In genomic region chr11:28090052-28090749, GRCh38 we compare ENCODE assay signal across 22 cellular contexts. TPM values are rescaled to one million over a fixed set of nuclear protein-coding genes. Genes with fewer than 3 reads are reported as not detected.
DNase-seq lines count a peak whose midpoint lies in the region; ATAC-seq, FAIRE-seq and TF ChIP-seq lines count a peak whose summit lies in the region.
"Had no signal": no experiment of that assay in that cellular context is flagged by ENCODE, and none has a peak within 500 bp of the region (broad histone marks: within the 10 kb centered on the region; RNA-seq: fewer than 3 reads in every experiment).

No MANE protein-coding gene starts in this region.

- H3K36me3 ChIP-seq in IMR-90 (ENCODE audit: control insufficient read depth, insufficient read depth, low read length) (peaks cover 4% of the 10 kb centered on the region; the same call in 1 of the 2 replicates), sigmoid colon (no peaks in the 10 kb centered on the region)
- H3K36me3 ChIP-seq: upper lobe of left lung had no signal

- H2AK9ac ChIP-seq in IMR-90 (replicated peaks; ENCODE audit: low read depth, low read length, poor library complexity), result no peak overlapping the region

- H3K4me1 ChIP-seq in IMR-90 (ENCODE audit: control insufficient read depth, insufficient read depth, low read length), result 0 out of 2 replicates have a peak, but pooled peaks cover 3% of the 10 kb centered on the region
- no peaks in the 10 kb centered on the region for H3K4me1 ChIP-seq in sigmoid colon
- H3K4me1 ChIP-seq: upper lobe of left lung had no signal

- H2BK5ac ChIP-seq in IMR-90 (ENCODE audit: low read depth, low read length, poor library complexity, severe bottlenecking), result peak overlapping the region; percentile 97

- H3K9me3 Mint-ChIP-seq in activated CD4-positive, alpha-beta T cell treated with anti-CD3 and anti-CD28 coated beads for 36 hours (ENCODE audit: low read depth), result no peaks in the 10 kb centered on the region
- H3K9me3 Mint-ChIP-seq: activated naive CD4-positive, alpha-beta T cell treated with anti-CD3 and anti-CD28 coated beads, Interleukin-2, amount 10 ng/mL, durations not matched to agents 7 days and 5 days; effector memory CD8-positive, alpha-beta T cell; nephron progenitor cell had no signal

- peak overlapping the region; percentile 61; the same call in 1 of the 2 replicates for H3K56ac ChIP-seq in IMR-90 (ENCODE audit: extremely low read depth, insufficient read depth, low read length)

- H3K9ac ChIP-seq in IMR-90 (ENCODE audit: low read depth, low read length), result 0 out of 2 replicates have a peak overlapping the region, but pooled peaks have one; percentile 51

- no peaks in the 10 kb centered on the region for H3K9me3 ChIP-seq in IMR-90 (ENCODE audit: control insufficient read depth, insufficient read depth, low read length)
- H3K9me3 ChIP-seq in sigmoid colon, result no peaks in the 10 kb centered on the region
- H3K9me3 ChIP-seq: upper lobe of left lung had no signal

- POLR2A ChIA-PET in AG04449 (lab: Yijun Ruan, JAX), result no interaction called here
- POLR2A ChIA-PET in IMR-90 (lab: Charles Lee; ENCODE audit: unreplicated experiment), result interaction anchor here (0.6 to 1.8 kb wide), 3 partner anchors 17 to 394 kb away, joined by 3 to 4 read pairs (median 3); no protein-coding TSS in a partner anchor
- POLR2A ChIA-PET in activated CD4-positive, alpha-beta T cell treated with anti-CD3 and anti-CD28 coated beads for 36 hours (lab: Charles Lee), result no interaction called here

- peak; percentile 17 for FAIRE-seq in frontal cortex (lab: Jason Lieb, UNC)

- peak overlapping the region; percentile 25; the same call in 1 of the 2 replicates for H3K4me2 ChIP-seq in IMR-90 (ENCODE audit: low read depth, low read length)

- CTCF ChIA-PET in AG04449 (lab: Yijun Ruan, JAX), result interaction anchor here (1.3 to 1.8 kb wide), 5 partner anchors 10 to 1254 kb away, joined by 3 to 5 read pairs (median 4); no protein-coding TSS in a partner anchor
- CTCF ChIA-PET in IMR-90 (lab: Yijun Ruan, JAX), result interaction anchor here (0.9 kb wide), 1 partner anchor 21 kb away, joined by 3 read pairs; no protein-coding TSS in a partner anchor
- CTCF ChIA-PET in activated CD4-positive, alpha-beta T cell treated with anti-CD3 and anti-CD28 coated beads for 36 hours (lab: Charles Lee), result interaction anchor here (1.7 kb wide), 1 partner anchor 12 kb away, joined by 5 read pairs; no protein-coding TSS in a partner anchor

- H4K20me1 ChIP-seq in IMR-90 (ENCODE audit: insufficient read depth, low read length), result no peaks in the 10 kb centered on the region

- H2BK15ac ChIP-seq in IMR-90 (ENCODE audit: low read depth, low read length), result 0 out of 3 replicates have a peak overlapping the region, but pooled peaks have one; percentile 24

- H3K9me1 ChIP-seq in IMR-90 (ENCODE audit: insufficient read depth, low read length), result no peaks in the 10 kb centered on the region

- no peaks in the 10 kb centered on the region for H3K27me3 ChIP-seq in IMR-90 (ENCODE audit: control insufficient read depth, insufficient read depth, low read length)
- H3K27me3 ChIP-seq in sigmoid colon, result no peaks in the 10 kb centered on the region
- H3K27me3 ChIP-seq: upper lobe of left lung had no signal

- no CpG with 5 or more reads among the region's 2 CpGs for WGBS in IMR-90 (ENCODE audit: extremely low coverage in 2 of 2, insufficient read length in 1 of 2), 2 experiments
- WGBS in sigmoid colon, 2 donors, result 94 to 98% methylated on average over 2 of the region's 2 CpGs

- peak overlapping the region; percentile 97 for H3K18ac ChIP-seq in IMR-90 (ENCODE audit: low read depth, low read length)

- H2AK5ac ChIP-seq in IMR-90 (ENCODE audit: low read depth, low read length), result peak overlapping the region; percentile 36; the same call in 1 of the 2 replicates

- ATAC-seq in IMR-90 (ENCODE audit: low read depth) (peak; percentile 72), esophagus mucosa (no peak), HG03135 (IDR thresholded peaks at IDR 0.05; ENCODE audit: unreplicated experiment) (no peak)
- no peak for ATAC-seq in activated CD4-positive, alpha-beta T cell treated with anti-CD3 and anti-CD28 coated beads for 36 hours
- ATAC-seq: effector memory CD8-positive, alpha-beta T cell; sciatic nerve had no signal

- peaks cover 19% of the 10 kb centered on the region for H3K36me3 Mint-ChIP-seq in activated CD4-positive, alpha-beta T cell treated with anti-CD3 and anti-CD28 coated beads for 36 hours (ENCODE audit: low read depth)

- H3K4me3 ChIP-seq in AG04449 (ENCODE audit: low read depth, low read length) (no peak overlapping the region), IMR-90 (ENCODE audit: insufficient read depth, low read depth, low read length) (no peak overlapping the region), cardiac fibroblast (replicated peaks in 1 of 2; ENCODE audit: low read depth in 2 of 2, low read length in 2 of 2) (no peak overlapping the region), sigmoid colon (no peak overlapping the region)
- H3K4me3 ChIP-seq: upper lobe of left lung had no signal

- intact Hi-C loops in IMR-90 (cut with micrococcal nuclease) (no loop called here), sigmoid colon (cut with DNase I) (no loop called here)
- intact Hi-C loops in activated CD4-positive, alpha-beta T cell treated with anti-CD3 and anti-CD28 coated beads for 36 hours (cut with DNase I, micrococcal nuclease), result no loop called here

- peaks cover 22 to 35% of the 10 kb centered on the region in 2 experiments for H3K79me1 ChIP-seq in IMR-90 (ENCODE audit: low read depth in 1 of 2, low read length in 2 of 2)

- peak overlapping the region; percentile 79 for H3K23ac ChIP-seq in IMR-90 (ENCODE audit: low read depth, low read length)

- TF ChIP-seq CTCF in AG04449 (IDR thresholded peaks at IDR 0.05; ENCODE audit: insufficient read depth, low read length, missing control alignments) (no peak), IMR-90 (conservative IDR thresholded peaks at IDR 0.05; ENCODE audit: low read depth, low read length) (no peak), cardiac fibroblast (IDR thresholded peaks at IDR 0.05; ENCODE audit: low read depth, low read length) (no peak), sigmoid colon (IDR thresholded peaks at IDR 0.05) (no peak)

- H2BK20ac ChIP-seq in IMR-90 (ENCODE audit: low read depth, low read length), result peak overlapping the region; percentile 94

- peak overlapping the region; percentile 75; the same call in 1 of the 2 replicates for H3K4ac ChIP-seq in IMR-90 (ENCODE audit: low read depth, low read length)

- peak overlapping the region; percentile 60 for H4K91ac ChIP-seq in IMR-90 (ENCODE audit: insufficient read depth, low read depth, low read length)

- H3K4me1 Mint-ChIP-seq in activated CD4-positive, alpha-beta T cell treated with anti-CD3 and anti-CD28 coated beads for 36 hours, result no peaks in the 10 kb centered on the region

- no peak overlapping the region for H2AFZ ChIP-seq in IMR-90 (replicated peaks; ENCODE audit: low read length, poor library complexity)

- no TSS peak for BruUV-seq in IMR-90 (replicated peaks; lab: Mats Ljungman, UMichigan)

- in situ Hi-C loops in IMR-90 (cut with MboI; ENCODE audit: low sequenced_read_pairs), result no loop called here

- dilution Hi-C loops in IMR-90 (cut with HindIII; ENCODE audit: low sequenced_read_pairs, unreplicated experiment), result no loop called here

- peak; percentile 23 for DNase-seq in AG04449 (ENCODE audit: low read depth, low spot score)
- peak; percentile 82 for DNase-seq in IMR-90
- DNase-seq in cardiac fibroblast (ENCODE audit: low read depth in 2 of 2), result peak; percentile 42 to 53
- no peak for DNase-seq in frontal cortex (ENCODE audit: low spot score in 2 of 2)
- no peak for DNase-seq in sigmoid colon
- DNase-seq in activated CD4-positive, alpha-beta T cell treated with anti-CD3 and anti-CD28 coated beads for 36 hours, result no peak
- DNase-seq: activated naive CD4-positive, alpha-beta T cell treated with anti-CD3 and anti-CD28 coated beads, Interleukin-2, amount 10 ng/mL, durations not matched to agents 7 days and 5 days; anterior cingulate cortex; DMS 273 treated with DMSO at 0.1 percent for 48 hours; effector memory CD8-positive, alpha-beta T cell; GF-D8; hippocampal formation; NCI-H2081; nephron progenitor cell; posterior cingulate gyrus; SHP77 treated with DMSO at 0.1 percent for 48 hours; T-helper 1 cell; upper lobe of left lung had no signal

- no peak for TF ChIP-seq EP300 in sigmoid colon (IDR thresholded peaks at IDR 0.05)

- peak overlapping the region; percentile 90; the same call in 1 of the 2 replicates for H4K5ac ChIP-seq in IMR-90 (ENCODE audit: low read depth, low read length)

- TF ChIP-seq POLR2A in IMR-90 (IDR thresholded peaks at IDR 0.05; ENCODE audit: low read depth, low read length), result no peak
- no peak for TF ChIP-seq POLR2A in sigmoid colon (IDR thresholded peaks at IDR 0.05)

- H3K27ac ChIP-seq in IMR-90 (ENCODE audit: insufficient read depth, low read length) (peak overlapping the region; percentile 96), sigmoid colon (no peak overlapping the region)
- H3K27ac ChIP-seq: HL-60, upper lobe of left lung had no signal

- no peaks in the 10 kb centered on the region for H3K27me3 Mint-ChIP-seq in activated CD4-positive, alpha-beta T cell treated with anti-CD3 and anti-CD28 coated beads for 36 hours
- H3K27me3 Mint-ChIP-seq: activated naive CD4-positive, alpha-beta T cell treated with anti-CD3 and anti-CD28 coated beads, Interleukin-2, amount 10 ng/mL, durations not matched to agents 7 days and 5 days; effector memory CD8-positive, alpha-beta T cell had no signal

- TF ChIP-seq RAD21 in IMR-90 (IDR thresholded peaks at IDR 0.05; ENCODE audit: low read length), result no peak

- H2BK120ac ChIP-seq in IMR-90 (ENCODE audit: low read depth, low read length), result peak overlapping the region; percentile 98

- peak overlapping the region; percentile 90 for H3K14ac ChIP-seq in IMR-90 (replicated peaks; ENCODE audit: low read depth, low read length)

- peak overlapping the region; percentile 76 to 88 for H4K8ac ChIP-seq in IMR-90 (ENCODE audit: low read depth in 2 of 2, low read length in 2 of 2)

- H3K4me3 Mint-ChIP-seq in activated CD4-positive, alpha-beta T cell treated with anti-CD3 and anti-CD28 coated beads for 36 hours, result no peak overlapping the region
- H3K4me3 Mint-ChIP-seq: activated naive CD4-positive, alpha-beta T cell treated with anti-CD3 and anti-CD28 coated beads, Interleukin-2, amount 10 ng/mL, durations not matched to agents 7 days and 5 days; effector memory CD8-positive, alpha-beta T cell; nephron progenitor cell had no signal

- no peak overlapping the region for H3K27ac Mint-ChIP-seq in activated CD4-positive, alpha-beta T cell treated with anti-CD3 and anti-CD28 coated beads for 36 hours
- H3K27ac Mint-ChIP-seq: activated naive CD4-positive, alpha-beta T cell treated with anti-CD3 and anti-CD28 coated beads, Interleukin-2, amount 10 ng/mL, durations not matched to agents 7 days and 5 days; effector memory CD8-positive, alpha-beta T cell; nephron progenitor cell had no signal

RNA-seq across cellular contexts. Expression of gene KIF18A, which starts 17.8 kb away (rescaled TPM):
- total RNA-seq in IMR-90 (2012; rRNA removed) (24.4 and 37.2 TPM in 2 replicates), frontal cortex (4.9 TPM), sigmoid colon (under 1 TPM; under 0.01 to 0.49 (median 0.34) TPM), esophagus mucosa (5.4 TPM)
- polyA plus RNA-seq in IMR-90 (2012; rRNA removed) (7.6 and 8.9 TPM in 2 replicates), sigmoid colon (1 to 10 TPM in 2 of 3 donors, under 1 TPM in 1; 0.60 to 2.7 (median 1.4) TPM)
- polyA plus RNA-seq in IMR-90 (2012; cell fraction: cytosol; rRNA removed), result 0.57 and 1.2 TPM in 2 replicates
- 0.86 and 9.4 TPM in 2 replicates for polyA plus RNA-seq in IMR-90 (2012; cell fraction: nucleus; rRNA removed; ENCODE audit: low replicate concordance)
- 10 to 100 TPM; 26.4 to 28.9 TPM for total RNA-seq in activated CD4-positive, alpha-beta T cell treated with anti-CD3 and anti-CD28 coated beads for 36 hours

RNA-seq across cellular contexts. Expression of gene METTL15, which starts 18.0 kb away (rescaled TPM):
- 24.4 and 30.5 TPM in 2 replicates for total RNA-seq in IMR-90 (2012; rRNA removed)
- 5.3 and 6.5 TPM in 2 replicates for polyA plus RNA-seq in IMR-90 (2012; rRNA removed)
- polyA plus RNA-seq in IMR-90 (2012; cell fraction: cytosol; rRNA removed), result 2.0 and 4.9 TPM in 2 replicates
- polyA plus RNA-seq in IMR-90 (2012; cell fraction: nucleus; rRNA removed; ENCODE audit: low replicate concordance), result 1.7 and 10.9 TPM in 2 replicates
- total RNA-seq in frontal cortex, result 19.2 TPM
- total RNA-seq in sigmoid colon, result 10 to 100 TPM in 2 of 4 donors, 1 to 10 TPM in 2; 7.5 to 15.0 (median 12.1) TPM
- polyA plus RNA-seq in sigmoid colon, result 1 to 10 TPM; 5.4 to 8.1 (median 7.8) TPM
- 9.5 TPM for total RNA-seq in esophagus mucosa
- total RNA-seq in activated CD4-positive, alpha-beta T cell treated with anti-CD3 and anti-CD28 coated beads for 36 hours, result 10 to 100 TPM; 13.0 to 16.0 TPM

Comparison
In these comparisons a context has a peak if more than half of its experiments do, and no peak if none do; other contexts are left out.
1. DNase-seq: peak in AG04449 (single experiment), IMR-90 (single experiment) and cardiac fibroblast (2 of 2); none in frontal cortex (0 of 2), sigmoid colon (single experiment) and activated CD4-positive, alpha-beta T cell treated with anti-CD3 and anti-CD28 coated beads for 36 hours (single experiment).